8 cellular contexts compared by ENCODE assay signal in the genomic region with DNA sequence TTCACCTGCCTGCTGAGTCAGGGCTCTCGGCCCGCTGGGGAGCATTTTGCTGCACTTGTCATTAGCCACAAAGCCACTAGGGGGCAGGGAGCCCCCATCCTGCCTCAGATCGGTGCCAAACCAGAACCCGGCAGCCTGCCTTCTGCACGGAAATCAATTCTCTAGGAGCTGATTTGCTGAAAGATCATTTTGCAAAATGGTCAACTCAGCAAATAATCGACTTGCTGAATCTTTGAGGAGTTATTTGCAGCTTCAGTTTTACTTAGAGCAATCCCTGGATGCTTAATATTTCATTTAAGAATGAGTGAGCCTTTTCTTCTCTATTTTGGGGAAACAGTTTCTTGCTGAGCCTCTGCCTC. TPM values are rescaled to one million over a fixed set of nuclear protein-coding genes. Genes with fewer than 3 reads are reported as not detected.
A peak's percentile ranks its signal among the peaks of the same experiment; 100 is the strongest.
DNase-seq lines count a peak whose midpoint lies in the region; ATAC-seq and TF ChIP-seq lines count a peak whose summit lies in the region.

No MANE protein-coding gene starts in this region.

- no peak overlapping the region for H3K4me3 ChIP-seq in right lobe of liver

- intact Hi-C loops in right lobe of liver (cut with DNase I): loop anchor here in 1 of 2 donors (10.0 kb wide), 1 partner anchor 296 kb away; no protein-coding TSS in a partner anchor

- H3K27ac Mint-ChIP-seq in chondrocyte (ENCODE audit: unreplicated experiment): no peak overlapping the region

- H3K27ac ChIP-seq in right lobe of liver: peak overlapping the region in 1 of 3 donors; percentile 44

- peak; percentile 53 for DNase-seq in 8988T
- DNase-seq in NCI-H226: peak; percentile 46
- peak; percentile 81 to 82 for DNase-seq in activated CD4-positive, alpha-beta T cell treated with anti-CD3 and anti-CD28 coated beads for 24 hours (ENCODE audit: low read depth in 2 of 2)
- DNase-seq in chondrocyte (ENCODE audit: low spot score): no peak
- peak; percentile 84 to 87 (median 85) for DNase-seq in right lobe of liver
- DNase-seq in stimulated activated CD4-positive, alpha-beta T cell treated with anti-CD3 and anti-CD28 coated beads, TNF-alpha, amount 100 ng/mL, for 24 hours (ENCODE audit: low read depth in 3 of 3): peak; percentile 80 to 86 (median 85)

- peaks cover 28% of the 10 kb centered on the region for H3K27me3 Mint-ChIP-seq in chondrocyte (ENCODE audit: low read depth)

- no peaks in the 10 kb centered on the region for H3K9me3 ChIP-seq in right lobe of liver

- H3K36me3 ChIP-seq in right lobe of liver: no peaks in the 10 kb centered on the region

- no peaks in the 10 kb centered on the region for H3K27me3 ChIP-seq in right lobe of liver

- ATAC-seq in GM18502 (IDR thresholded peaks at IDR 0.05; ENCODE audit: poor library complexity, unreplicated experiment) (peak; percentile 45), HG03066 (IDR thresholded peaks at IDR 0.05; ENCODE audit: low read depth, unreplicated experiment) (peak; percentile 55), right lobe of liver (peak; percentile 83 to 86 (median 84))

- no peaks in the 10 kb centered on the region for H3K36me3 Mint-ChIP-seq in chondrocyte (ENCODE audit: low read depth)

- TF ChIP-seq POLR2A in right lobe of liver (IDR thresholded peaks at IDR 0.05): no peak

- WGBS in right lobe of liver (ENCODE audit: insufficient coverage, low coverage, low lambda C conversion rate, missing lambda C conversion rate): 2% methylated on average over 6 of the region's 6 CpGs

- H3K4me3 Mint-ChIP-seq in chondrocyte (ENCODE audit: unreplicated experiment): no peak overlapping the region

- peaks cover 0 to 16% (median 7%) of the 10 kb centered on the region in 4 donors for H3K4me1 ChIP-seq in right lobe of liver

- no peaks in the 10 kb centered on the region for H3K9me3 Mint-ChIP-seq in chondrocyte (ENCODE audit: low read depth)

- peak; percentile 88 for TF ChIP-seq CTCF in chondrocyte (IDR thresholded peaks at IDR 0.05)
- TF ChIP-seq CTCF in right lobe of liver (IDR thresholded peaks at IDR 0.05): peak; percentile 90 to 97 (median 93)

- peaks cover 10% of the 10 kb centered on the region for H3K4me1 Mint-ChIP-seq in chondrocyte (ENCODE audit: low read depth)

RNA-seq across cellular contexts. Expression of a gene that starts 1.7 kb away (rescaled TPM):
- not detected in 3 replicates for total RNA-seq in chondrocyte
- total RNA-seq in right lobe of liver: 1 to 10 TPM; 2.7 to 10.0 (median 6.2) TPM
